Comparison of ENCODE assay signal across 18 cellular contexts in genomic region chr15:57516327-57517026, GRCh38.
DNase-seq lines count a peak whose midpoint lies in the region; ATAC-seq and TF ChIP-seq lines count a peak whose summit lies in the region.
"Had no signal": no experiment of that assay in that cellular context is flagged by ENCODE, and none has a peak within 500 bp of the region (broad histone marks: within the 10 kb centered on the region; RNA-seq: fewer than 3 reads in every experiment).

No MANE protein-coding gene starts in this region.

- peak; percentile 27 for DNase-seq in MV-4-11 (lab: John Stamatoyannopoulos, UW)
- no peak for DNase-seq in WTC11 (ENCODE audit: low spot score)
- no peak for DNase-seq in mesenchymal stem cell
- no peak for DNase-seq in prostate gland (ENCODE audit: low spot score)
- no peak for DNase-seq in GM19238 (ENCODE audit: insufficient read length, low spot score)
- no peak for DNase-seq in foreskin melanocyte
- DNase-seq in hippocampal formation (lab: John Stamatoyannopoulos, UW) = no peak
- DNase-seq: CD8-positive, alpha-beta T cell; EL; IMR-90; NCI-H1417 treated with DMSO at 0.1 percent for 48 hours; NCI-H2029; NCI-H2227 treated with DMSO at 0.1 percent for 48 hours; NCI-H526 treated with DMSO at 0.1 percent for 48 hours; SK-N-SH had no signal

- H3K14ac ChIP-seq in mesenchymal stem cell (ENCODE audit: low read length in 2 of 2) = no peak overlapping the region

- no peaks in the 10 kb centered on the region for H3K9me3 Mint-ChIP-seq in WTC11
- H3K9me3 Mint-ChIP-seq in stimulated activated memory B cell treated with anti-CD40 and anti-IgM and Interleukin-4, amounts not matched to agents 10 μg/mL and 1 μg/mL and 100 μg/mL, for 72 hours = no peaks in the 10 kb centered on the region
- H3K9me3 Mint-ChIP-seq: CD8-positive, alpha-beta T cell had no signal

- TF ChIP-seq CTCF in WTC11 (IDR thresholded peaks at IDR 0.05) = no peak
- TF ChIP-seq CTCF in prostate gland (IDR thresholded peaks at IDR 0.05) = no peak

- H2BK15ac ChIP-seq in mesenchymal stem cell (ENCODE audit: low read depth, poor library complexity, severe bottlenecking) = no peak overlapping the region

- H3K9me3 ChIP-seq in mesenchymal stem cell (ENCODE audit: control insufficient read depth, low read length) (no peaks in the 10 kb centered on the region), prostate gland (no peaks in the 10 kb centered on the region)
- H3K9me3 ChIP-seq: SK-N-SH had no signal

- ATAC-seq in WTC11 = no peak
- ATAC-seq in stimulated activated memory B cell treated with anti-CD40 and anti-IgM and Interleukin-4, amounts not matched to agents 10 μg/mL and 1 μg/mL and 100 μg/mL, for 72 hours = no peak
- ATAC-seq: CD8-positive, alpha-beta T cell; Panc1; Right ventricle myocardium inferior had no signal

- no peaks in the 10 kb centered on the region for H3K27me3 Mint-ChIP-seq in WTC11 (ENCODE audit: low read depth)
- no peaks in the 10 kb centered on the region for H3K27me3 Mint-ChIP-seq in stimulated activated memory B cell treated with anti-CD40 and anti-IgM and Interleukin-4, amounts not matched to agents 10 μg/mL and 1 μg/mL and 100 μg/mL, for 72 hours

- H4K8ac ChIP-seq in mesenchymal stem cell (ENCODE audit: low read length) = no peak overlapping the region

- no peak overlapping the region for H3K4ac ChIP-seq in mesenchymal stem cell (ENCODE audit: low read depth in 1 of 2, low read length in 2 of 2)

- intact Hi-C loops in prostate gland (cut with DNase I) = no loop called here

- no peak overlapping the region for H3K23ac ChIP-seq in mesenchymal stem cell (ENCODE audit: low read length in 2 of 2)

- H3K4me1 Mint-ChIP-seq in WTC11 = no peaks in the 10 kb centered on the region
- H3K4me1 Mint-ChIP-seq in stimulated activated memory B cell treated with anti-CD40 and anti-IgM and Interleukin-4, amounts not matched to agents 10 μg/mL and 1 μg/mL and 100 μg/mL, for 72 hours = no peaks in the 10 kb centered on the region

- H3K18ac ChIP-seq in mesenchymal stem cell (ENCODE audit: low read depth in 1 of 2, low read length in 2 of 2) = no peak overlapping the region

- no peak overlapping the region for H2BK5ac ChIP-seq in mesenchymal stem cell (ENCODE audit: low read depth, low read length, poor library complexity, severe bottlenecking)

- no peak overlapping the region for H2BK120ac ChIP-seq in mesenchymal stem cell (ENCODE audit: low read depth, low read length)

- H3K4me3 ChIP-seq in mesenchymal stem cell (ENCODE audit: insufficient read depth in 1 of 2, low read depth in 1 of 2, low read length in 2 of 2) (no peak overlapping the region), prostate gland (no peak overlapping the region)

- peaks cover 14% of the 10 kb centered on the region for H3K79me1 ChIP-seq in mesenchymal stem cell (replicated peaks; ENCODE audit: low read length, poor library complexity, severe bottlenecking)

- 92% methylated on average over 22 of the region's 22 CpGs for WGBS in mesenchymal stem cell
- WGBS in prostate gland = 38% methylated on average over 22 of the region's 22 CpGs

- POLR2A ChIA-PET in WTC11 (lab: Charles Lee) = no interaction called here

- H3K36me3 ChIP-seq in mesenchymal stem cell (ENCODE audit: control insufficient read depth in 1 of 2, insufficient read depth in 2 of 2, low read depth in 1 of 2, low read length in 2 of 2) (peaks cover 0 to 40% of the 10 kb centered on the region in 2 experiments), prostate gland (no peaks in the 10 kb centered on the region)

- H2BK12ac ChIP-seq in mesenchymal stem cell (ENCODE audit: low read length in 2 of 2) = no peak overlapping the region

- no peak overlapping the region for H3K4me2 ChIP-seq in mesenchymal stem cell (ENCODE audit: low read length, poor library complexity, severe bottlenecking)
- H3K4me2 ChIP-seq: SK-N-SH had no signal

- H3K27me3 ChIP-seq in mesenchymal stem cell (ENCODE audit: control insufficient read depth in 1 of 2, insufficient read depth in 1 of 2, low read length in 2 of 2) (no peaks in the 10 kb centered on the region), prostate gland (replicated peaks; ENCODE audit: insufficient read depth) (no peaks in the 10 kb centered on the region)

- no peak overlapping the region for H4K91ac ChIP-seq in mesenchymal stem cell (ENCODE audit: low read length)

- TF ChIP-seq POLR2A in prostate gland (IDR thresholded peaks at IDR 0.05) = no peak

- H3K27ac ChIP-seq in mesenchymal stem cell (ENCODE audit: low read length, poor library complexity, severe bottlenecking) (no peak overlapping the region), prostate gland (peak overlapping the region; percentile 54 to 63)

- H2AFZ ChIP-seq in mesenchymal stem cell (ENCODE audit: low read depth, low read length) = no peak overlapping the region

- CTCF ChIA-PET in WTC11 (lab: Charles Lee) = interaction anchor here (1.2 kb wide), 1 partner anchor 13 kb away, joined by 3 read pairs; no protein-coding TSS in a partner anchor

- peak overlapping the region; percentile 43 for H2AK5ac ChIP-seq in mesenchymal stem cell (ENCODE audit: low read length, severe bottlenecking)

- H3K27ac Mint-ChIP-seq in WTC11 = peak overlapping the region; percentile 81; the same call in 1 of the 2 replicates
- H3K27ac Mint-ChIP-seq in stimulated activated memory B cell treated with anti-CD40 and anti-IgM and Interleukin-4, amounts not matched to agents 10 μg/mL and 1 μg/mL and 100 μg/mL, for 72 hours = no peak overlapping the region
- H3K27ac Mint-ChIP-seq: CD8-positive, alpha-beta T cell had no signal

- H3K36me3 Mint-ChIP-seq in WTC11 = peaks cover 35% of the 10 kb centered on the region
- H3K36me3 Mint-ChIP-seq in stimulated activated memory B cell treated with anti-CD40 and anti-IgM and Interleukin-4, amounts not matched to agents 10 μg/mL and 1 μg/mL and 100 μg/mL, for 72 hours = no peaks in the 10 kb centered on the region
- H3K36me3 Mint-ChIP-seq: CD8-positive, alpha-beta T cell had no signal

- H3K4me1 ChIP-seq in mesenchymal stem cell (ENCODE audit: control insufficient read depth, insufficient read depth, low read depth, low read length) (peaks cover 1% of the 10 kb centered on the region), prostate gland (replicated peaks) (peaks cover 5% of the 10 kb centered on the region)

- H3K4me3 Mint-ChIP-seq in WTC11 = no peak overlapping the region
- H3K4me3 Mint-ChIP-seq in stimulated activated memory B cell treated with anti-CD40 and anti-IgM and Interleukin-4, amounts not matched to agents 10 μg/mL and 1 μg/mL and 100 μg/mL, for 72 hours = no peak overlapping the region
- H3K4me3 Mint-ChIP-seq: CD8-positive, alpha-beta T cell had no signal

- H3K9ac ChIP-seq in mesenchymal stem cell (ENCODE audit: low read length) = no peak overlapping the region
- H3K9ac ChIP-seq: SK-N-SH had no signal

TF ChIP-seq in WTC11, 78 proteins besides CTCF, POLR2A, EP300 and RAD21 (continues in another document):
- TF ChIP-seq MAX (CRISPR knock-in tag; IDR thresholded peaks at IDR 0.05) (no peak), STAT6 (CRISPR knock-in tag; conservative IDR thresholded peaks at IDR 0.05; ENCODE audit: low read depth) (no peak), PRRX2 (CRISPR knock-in tag; IDR thresholded peaks at IDR 0.05) (no peak)
